Comparison of ENCODE assay signal across 6 cellular contexts in genomic region chr2:99153921-99154604, GRCh38. TPM values are rescaled to one million over a fixed set of nuclear protein-coding genes. Genes with fewer than 3 reads are reported as not detected.
DNase-seq lines count a peak whose midpoint lies in the region; ATAC-seq and TF ChIP-seq lines count a peak whose summit lies in the region.

No MANE protein-coding gene starts in this region.

- H3K27ac ChIP-seq in heart right ventricle (peak overlapping the region; percentile 45 to 93 (median 88)), testis (peak overlapping the region; percentile 89 to 94)

- ATAC-seq in heart right ventricle, result peak in 3 of 8 donors; percentile 4 to 23 (median 15)
- no peak for ATAC-seq in Right ventricle myocardium inferior

- H3K36me3 ChIP-seq in heart right ventricle, result peaks cover 0 to 30% (median under 1%) of the 10 kb centered on the region in 9 donors
- H3K36me3 ChIP-seq in testis (ENCODE audit: low read depth, missing control alignments), result no peaks in the 10 kb centered on the region

- TF ChIP-seq CTCF in heart right ventricle (IDR thresholded peaks at IDR 0.05), result no peak
- TF ChIP-seq CTCF in fibroblast of pulmonary artery (IDR thresholded peaks at IDR 0.05; ENCODE audit: low read length, missing control alignments), result no peak
- no peak for TF ChIP-seq CTCF in testis (IDR thresholded peaks at IDR 0.05)

- DNase-seq in heart right ventricle (no peak), Right ventricle myocardium inferior (ENCODE audit: missing footprints) (no peak), fibroblast of pulmonary artery (ENCODE audit: low read depth) (peak; percentile 14), testis (peak; percentile 24), NCI-H510A treated with DMSO at 0.1 percent for 48 hours (lab: John Stamatoyannopoulos, UW) (no peak), NCI-H1048 (lab: John Stamatoyannopoulos, UW) (no peak)

- TF ChIP-seq POLR2A in testis (IDR thresholded peaks at IDR 0.05), result no peak

- no peaks in the 10 kb centered on the region for H3K27me3 ChIP-seq in heart right ventricle
- no peaks in the 10 kb centered on the region for H3K27me3 ChIP-seq in testis

- intact Hi-C loops in heart right ventricle (cut with DNase I), result loop anchor here in 2 of 10 donors (2.0 kb wide), 2 partner anchors 13 to 27 kb away; partner anchors contain the start of genes C2orf15 (in 1 of the 2), MITD1 (in 1 of the 2) and MRPL30 (in 1 of the 2)
- intact Hi-C loops in Right ventricle myocardium inferior (cut with DNase I), result loop anchor here (2.0 to 10.0 kb wide), 2 partner anchors 13 to 331 kb away; partner anchors contain the start of gene C2orf15
- intact Hi-C loops in testis (cut with DNase I; ENCODE audit: low total_unique reads), result no loop called here

- H3K9me3 ChIP-seq in heart right ventricle (no peaks in the 10 kb centered on the region), testis (no peaks in the 10 kb centered on the region)

- 45 to 46% methylated on average over 12 of the region's 12 CpGs for WGBS in heart right ventricle, 2 donors
- 29 to 30% methylated on average over 10 to 12 of the region's 12 CpGs for WGBS in testis, 2 donors

- H3K4me3 ChIP-seq in heart right ventricle (peak overlapping the region; percentile 64 to 85 (median 70)), fibroblast of pulmonary artery (replicated peaks; ENCODE audit: low read depth, low read length) (peak overlapping the region; percentile 64), testis (peak overlapping the region; percentile 69 to 84)

- H3K4me1 ChIP-seq in heart right ventricle, result peaks cover 0 to 28% (median 22%) of the 10 kb centered on the region in 9 donors
- peaks cover 13% of the 10 kb centered on the region for H3K4me1 ChIP-seq in testis

RNA-seq across cellular contexts. Expression of gene TSGA10, which starts 0.7 kb away (rescaled TPM):
- total RNA-seq in heart right ventricle, result 1 to 10 TPM; 1.4 to 4.1 (median 3.0) TPM
- polyA plus RNA-seq in heart right ventricle, result under 1 TPM; 0.52 to 0.59 TPM
- total RNA-seq in Right ventricle myocardium inferior, result 3.3 TPM
- total RNA-seq in testis, result 100 to 1,000 TPM in 1 of 2 donors, 10 to 100 TPM in 1; 42.4 to 110 TPM
- polyA plus RNA-seq in testis (ENCODE audit: insufficient read depth, low read depth, low replicate concordance), result 85.6 TPM

RNA-seq across cellular contexts. Expression of gene LIPT1, which starts 0.7 kb away (rescaled TPM):
- total RNA-seq in heart right ventricle (10 to 100 TPM in 1 of 10 donors, 1 to 10 TPM in 9; 6.2 to 10.1 (median 7.6) TPM), Right ventricle myocardium inferior (7.4 TPM), testis (10 to 100 TPM; 12.8 to 14.1 TPM)
- polyA plus RNA-seq in heart right ventricle (10 to 100 TPM in 1 of 2 donors, 1 to 10 TPM in 1; 4.2 to 18.5 TPM), testis (ENCODE audit: insufficient read depth, low read depth, low replicate concordance) (23.2 TPM)

RNA-seq across cellular contexts. Expression of gene C2orf15, which starts 12.6 kb away (rescaled TPM):
- total RNA-seq in heart right ventricle, result under 1 TPM in 3 of 10 donors, not detected in 7; 0.23 to 0.30 (median 0.28) TPM
- polyA plus RNA-seq in heart right ventricle, result under 1 TPM in 1 of 2 donors, not detected in 1; 0.03 TPM
- not detected for total RNA-seq in Right ventricle myocardium inferior
- 1 to 10 TPM; 1.7 to 3.1 TPM for total RNA-seq in testis
- 2.1 TPM for polyA plus RNA-seq in testis (ENCODE audit: insufficient read depth, low read depth, low replicate concordance)

RNA-seq across cellular contexts. Expression of gene MITD1, which starts 26.8 kb away (rescaled TPM):
- total RNA-seq in heart right ventricle, result 10 to 100 TPM in 9 of 10 donors, 1 to 10 TPM in 1; 9.3 to 14.2 (median 11.8) TPM
- polyA plus RNA-seq in heart right ventricle, result 10 to 100 TPM; 24.6 to 45.9 TPM
- total RNA-seq in Right ventricle myocardium inferior, result 17.3 TPM
- total RNA-seq in testis, result 10 to 100 TPM; 17.8 to 24.7 TPM
- 12.5 TPM for polyA plus RNA-seq in testis (ENCODE audit: insufficient read depth, low read depth, low replicate concordance)

RNA-seq across cellular contexts. Expression of gene MRPL30, which starts 26.9 kb away (rescaled TPM):
- total RNA-seq in heart right ventricle (10 to 100 TPM; 31.9 to 43.2 (median 36.1) TPM), Right ventricle myocardium inferior (39.3 TPM), testis (10 to 100 TPM; 19.1 to 26.3 TPM)
- polyA plus RNA-seq in heart right ventricle (10 to 100 TPM; 19.0 to 19.4 TPM), testis (ENCODE audit: insufficient read depth, low read depth, low replicate concordance) (17.3 TPM)

Comparison
In these comparisons a context has a peak if more than half of its experiments do, and no peak if none do; other contexts are left out.
1. DNase-seq: peak in fibroblast of pulmonary artery (single experiment) and testis (single experiment); none in heart right ventricle (0 of 2), Right ventricle myocardium inferior (single experiment), NCI-H510A treated with DMSO at 0.1 percent for 48 hours (single experiment) and NCI-H1048 (single experiment).
2. RNA of gene TSGA10, which starts 0.7 kb away (total RNA-seq): 42.4 to 110 TPM in testis; 3.3 TPM in Right ventricle myocardium inferior (single experiment) and 1.4 to 4.1 TPM in heart right ventricle; every median in the first group is over 4 times any median in the second.
3. Peak in every context shown above with its lines, with median percentiles within 50 percentile points of each other: H3K4me3 ChIP-seq.